In genomic region chr6:42642794-42643193, GRCh38 we compare ENCODE assay signal across 18 cellular contexts.
DNase-seq lines count a peak whose midpoint lies in the region; ATAC-seq and TF ChIP-seq lines count a peak whose summit lies in the region.
"Had no signal": no experiment of that assay in that cellular context is flagged by ENCODE, and none has a peak within 500 bp of the region (broad histone marks: within the 10 kb centered on the region; RNA-seq: fewer than 3 reads in every experiment).

No MANE protein-coding gene starts in this region.

- no peaks in the 10 kb centered on the region for H3K9me3 ChIP-seq in naive thymus-derived CD4-positive, alpha-beta T cell (ENCODE audit: control insufficient read depth in 2 of 3, low read length in 3 of 3)

- H3K36me3 ChIP-seq in naive thymus-derived CD4-positive, alpha-beta T cell (ENCODE audit: control insufficient read depth in 2 of 3, insufficient read depth in 3 of 3, low read length in 3 of 3), result peaks cover 0 to 72% (median 22%) of the 10 kb centered on the region in 3 experiments

- H3K27me3 ChIP-seq in naive thymus-derived CD4-positive, alpha-beta T cell (ENCODE audit: control insufficient read depth in 2 of 2, insufficient read depth in 2 of 2, low read length in 2 of 2), result no peaks in the 10 kb centered on the region

- no peaks in the 10 kb centered on the region for H3K27me3 Mint-ChIP-seq in naive thymus-derived CD4-positive, alpha-beta T cell
- no peaks in the 10 kb centered on the region for H3K27me3 Mint-ChIP-seq in WTC11 (ENCODE audit: low read depth)

- H3K4me3 Mint-ChIP-seq in naive thymus-derived CD4-positive, alpha-beta T cell, result no peak overlapping the region
- H3K4me3 Mint-ChIP-seq in WTC11, result no peak overlapping the region
- H3K4me3 Mint-ChIP-seq: CD14-positive monocyte had no signal

- peak; percentile 39 for ATAC-seq in left colon
- ATAC-seq in naive thymus-derived CD4-positive, alpha-beta T cell, result no peak
- ATAC-seq in WTC11, result no peak
- ATAC-seq: Right ventricle myocardium inferior had no signal

- CTCF ChIA-PET in naive thymus-derived CD4-positive, alpha-beta T cell (lab: Charles Lee), result no interaction called here
- CTCF ChIA-PET in WTC11 (lab: Charles Lee), result interaction anchor here (0.9 kb wide), 1 partner anchor 19 kb away, joined by 3 read pairs; no protein-coding TSS in a partner anchor

- H3K27ac ChIP-seq in C4-2B (peak overlapping the region; percentile 44), VCaP (peak overlapping the region; percentile 37; the same call in 1 of the 2 replicates)
- H3K27ac ChIP-seq in naive thymus-derived CD4-positive, alpha-beta T cell (ENCODE audit: low read depth, low read length), result no peak overlapping the region

- H3K27ac Mint-ChIP-seq in naive thymus-derived CD4-positive, alpha-beta T cell, result peak overlapping the region in 7 of 9 donors; percentile 3 to 68 (median 32)
- no peak overlapping the region; the same call in 1 of the 2 replicates for H3K27ac Mint-ChIP-seq in WTC11
- H3K27ac Mint-ChIP-seq: CD14-positive monocyte had no signal

- peaks cover 0 to 6% (median 0%) of the 10 kb centered on the region in 7 donors for H3K4me1 Mint-ChIP-seq in naive thymus-derived CD4-positive, alpha-beta T cell
- H3K4me1 Mint-ChIP-seq in WTC11, result no peaks in the 10 kb centered on the region
- H3K4me1 Mint-ChIP-seq: CD14-positive monocyte had no signal

- POLR2A ChIA-PET in naive thymus-derived CD4-positive, alpha-beta T cell (lab: Charles Lee), result no interaction called here
- POLR2A ChIA-PET in WTC11 (lab: Charles Lee), result no interaction called here

- TF ChIP-seq CTCF in C4-2B (conservative IDR thresholded peaks at IDR 0.05) (no peak), VCaP (conservative IDR thresholded peaks at IDR 0.05) (no peak), WTC11 (IDR thresholded peaks at IDR 0.05) (no peak)

- H3K9me3 Mint-ChIP-seq in naive thymus-derived CD4-positive, alpha-beta T cell, result no peaks in the 10 kb centered on the region
- H3K9me3 Mint-ChIP-seq in WTC11, result no peaks in the 10 kb centered on the region
- H3K9me3 Mint-ChIP-seq: CD14-positive monocyte had no signal

- peaks cover 4 to 44% (median 31%) of the 10 kb centered on the region in 5 donors for H3K36me3 Mint-ChIP-seq in naive thymus-derived CD4-positive, alpha-beta T cell
- peaks cover 39% of the 10 kb centered on the region for H3K36me3 Mint-ChIP-seq in WTC11

- intact Hi-C loops in left colon (cut with DNase I, micrococcal nuclease), result no loop called here
- intact Hi-C loops in naive thymus-derived CD4-positive, alpha-beta T cell (cut with micrococcal nuclease), result no loop called here

- DNase-seq in left colon, result no peak
- no peak for DNase-seq in naive thymus-derived CD4-positive, alpha-beta T cell
- DNase-seq in activated CD8-positive, alpha-beta memory T cell treated with anti-CD3 and anti-CD28 coated beads for 24 hours, result no peak
- DNase-seq in WTC11 (ENCODE audit: low spot score), result no peak
- DNase-seq in NCI-H2196 (lab: John Stamatoyannopoulos, UW; ENCODE audit: unreplicated experiment), result no peak
- DNase-seq in DMS 273 (lab: John Stamatoyannopoulos, UW; ENCODE audit: unreplicated experiment), result no peak
- DNase-seq: DMS79, KG1, NCI-H1092, NCI-H2029 treated with DMSO at 0.1 percent for 48 hours, NCI-H2171, NCI-H446 treated with DMSO at 0.1 percent for 48 hours, NCI-H526 treated with DMSO at 0.1 percent for 48 hours, OCI-M1 had no signal

- no peak overlapping the region for H3K4me3 ChIP-seq in naive thymus-derived CD4-positive, alpha-beta T cell (ENCODE audit: low read length)

- no peaks in the 10 kb centered on the region for H3K4me1 ChIP-seq in naive thymus-derived CD4-positive, alpha-beta T cell (ENCODE audit: control insufficient read depth in 2 of 2, insufficient read depth in 2 of 2, low read length in 2 of 2)

TF ChIP-seq in WTC11, 78 proteins besides CTCF, POLR2A, EP300 and RAD21:
- TF ChIP-seq FOXP4 (CRISPR knock-in tag; IDR thresholded peaks at IDR 0.05) (no peak), AR (CRISPR knock-in tag; IDR thresholded peaks at IDR 0.05) (no peak), ATF2 (CRISPR knock-in tag; IDR thresholded peaks at IDR 0.05; ENCODE audit: borderline replicate concordance, low read depth) (no peak), MAX (CRISPR knock-in tag; IDR thresholded peaks at IDR 0.05) (no peak)
